ENCODE assay signal across 8 cellular contexts in the genomic region with DNA sequence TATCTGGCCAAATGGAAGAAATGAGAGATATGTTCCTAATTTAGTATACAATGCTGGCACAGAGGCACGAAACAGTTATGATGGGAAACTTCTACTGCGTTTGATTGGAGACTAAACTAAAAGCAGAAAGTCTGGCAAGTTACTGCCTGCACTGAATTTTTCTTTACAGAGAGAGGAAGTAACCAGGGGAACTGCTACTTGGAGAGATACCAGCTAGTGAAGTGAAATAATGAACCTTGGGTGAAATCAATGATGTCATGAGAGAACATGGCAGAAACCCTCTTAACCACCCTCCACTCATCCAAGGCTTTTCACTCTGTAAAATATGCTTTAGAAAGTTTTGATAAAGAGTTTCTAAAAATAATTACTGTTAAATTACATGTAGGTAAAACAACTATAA. TPM values are rescaled to one million over a fixed set of nuclear protein-coding genes. Genes with fewer than 3 reads are reported as not detected.
DNase-seq lines count a peak whose midpoint lies in the region; ATAC-seq and TF ChIP-seq lines count a peak whose summit lies in the region.

No MANE protein-coding gene starts in this region.

- no peaks in the 10 kb centered on the region for H3K36me3 Mint-ChIP-seq in activated B cell treated with CpG ODN at 0.5 μM for 24 hours (ENCODE audit: low read depth)
- no peaks in the 10 kb centered on the region for H3K36me3 Mint-ChIP-seq in type B pancreatic cell
- H3K36me3 Mint-ChIP-seq in endodermal cell (ENCODE audit: low read depth), result no peaks in the 10 kb centered on the region

- H3K9ac ChIP-seq in endodermal cell (ENCODE audit: extremely low read depth, low read length, poor library complexity, severe bottlenecking), result no peak overlapping the region

- intact Hi-C loops in activated B cell treated with CpG ODN at 0.5 μM for 24 hours (cut with micrococcal nuclease) (loop anchor here (1.0 to 2.0 kb wide), 2 partner anchors 26 to 28 kb away; no protein-coding TSS in a partner anchor), sciatic nerve (cut with DNase I) (no loop called here), ovary (cut with DNase I) (no loop called here)

- H3K4me3 Mint-ChIP-seq in activated B cell treated with CpG ODN at 0.5 μM for 24 hours (no peak overlapping the region), type B pancreatic cell (no peak overlapping the region), endodermal cell (no peak overlapping the region)

- POLR2A ChIA-PET in activated B cell treated with CpG ODN at 0.5 μM for 24 hours (lab: Charles Lee), result no interaction called here

- no peak overlapping the region for H3K4me3 ChIP-seq in ovary
- H3K4me3 ChIP-seq in endodermal cell (ENCODE audit: low read length), result no peak overlapping the region

- H3K4me1 Mint-ChIP-seq in activated B cell treated with CpG ODN at 0.5 μM for 24 hours (peaks cover 50% of the 10 kb centered on the region), type B pancreatic cell (ENCODE audit: unreplicated experiment) (no peaks in the 10 kb centered on the region), endodermal cell (peaks cover 2% of the 10 kb centered on the region)

- TF ChIP-seq EP300 in ovary (IDR thresholded peaks at IDR 0.05), result no peak

- WGBS in ovary, 3 donors, result 62 to 71% (median 68%) methylated on average over 2 of the region's 2 CpGs
- 94 to 96% methylated on average over 2 of the region's 2 CpGs for WGBS in endodermal cell (ENCODE audit: insufficient coverage in 1 of 2, insufficient read length in 1 of 2), 2 experiments

- H3K27ac Mint-ChIP-seq in activated B cell treated with CpG ODN at 0.5 μM for 24 hours (no peak overlapping the region), type B pancreatic cell (no peak overlapping the region), endodermal cell (no peak overlapping the region)

- no peak for TF ChIP-seq CTCF in activated B cell treated with CpG ODN at 0.5 μM for 24 hours (IDR thresholded peaks at IDR 0.05)
- TF ChIP-seq CTCF in type B pancreatic cell (conservative IDR thresholded peaks at IDR 0.05), result no peak
- no peak for TF ChIP-seq CTCF in ovary (IDR thresholded peaks at IDR 0.05)
- no peak for TF ChIP-seq CTCF in endodermal cell (conservative IDR thresholded peaks at IDR 0.05)

- H3K27me3 Mint-ChIP-seq in activated B cell treated with CpG ODN at 0.5 μM for 24 hours (no peaks in the 10 kb centered on the region), type B pancreatic cell (no peaks in the 10 kb centered on the region), endodermal cell (ENCODE audit: insufficient read depth) (no peaks in the 10 kb centered on the region)

- ATAC-seq in GM19035 (IDR thresholded peaks at IDR 0.05; ENCODE audit: unreplicated experiment), result peak; percentile 53
- ATAC-seq in HG03066 (IDR thresholded peaks at IDR 0.05; ENCODE audit: low read depth, unreplicated experiment), result peak; percentile 63
- ATAC-seq in activated B cell treated with CpG ODN at 0.5 μM for 24 hours (ENCODE audit: low read depth), result peak; percentile 62
- peak; percentile 67 for ATAC-seq in sciatic nerve

- no peak for TF ChIP-seq POLR2A in ovary (IDR thresholded peaks at IDR 0.05)

- no peaks in the 10 kb centered on the region for H3K9me3 Mint-ChIP-seq in activated B cell treated with CpG ODN at 0.5 μM for 24 hours
- H3K9me3 Mint-ChIP-seq in type B pancreatic cell, result no peaks in the 10 kb centered on the region
- no peaks in the 10 kb centered on the region for H3K9me3 Mint-ChIP-seq in endodermal cell

- H3K4me1 ChIP-seq in ovary (ENCODE audit: insufficient read depth) (no peaks in the 10 kb centered on the region), endodermal cell (ENCODE audit: control insufficient read depth, insufficient read depth, low read length) (peaks cover 1% of the 10 kb centered on the region)

- H3K9me3 ChIP-seq in ovary (no peaks in the 10 kb centered on the region), endodermal cell (ENCODE audit: control insufficient read depth, low read length) (no peaks in the 10 kb centered on the region)

- H3K27ac ChIP-seq in ovary (no peak overlapping the region), endodermal cell (ENCODE audit: low read depth, low read length) (no peak overlapping the region)

- DNase-seq in activated B cell treated with CpG ODN at 0.5 μM for 24 hours (no peak), sciatic nerve (ENCODE audit: low spot score) (no peak), NCI-H1417 (lab: John Stamatoyannopoulos, UW) (no peak), type B pancreatic cell (ENCODE audit: extremely low spot score, unreplicated experiment) (no peak), ovary (no peak), endodermal cell (no peak)

- H3K27me3 ChIP-seq in ovary (no peaks in the 10 kb centered on the region), endodermal cell (ENCODE audit: control insufficient read depth, insufficient read depth, low read length, poor library complexity, severe bottlenecking) (no peaks in the 10 kb centered on the region)

- H3K36me3 ChIP-seq in ovary (no peaks in the 10 kb centered on the region), endodermal cell (ENCODE audit: control insufficient read depth, insufficient read depth, low read length) (no peaks in the 10 kb centered on the region)

- CTCF ChIA-PET in activated B cell treated with CpG ODN at 0.5 μM for 24 hours (lab: Charles Lee), result no interaction called here

RNA-seq across cellular contexts. Expression of a gene that starts 29.3 kb away (rescaled TPM):
- total RNA-seq in activated B cell treated with CpG ODN at 0.5 μM for 24 hours (23.0 and 25.4 TPM in 2 replicates), sciatic nerve (42.4 TPM), type B pancreatic cell (ENCODE audit: low replicate concordance) (3.1 and 3.5 TPM in 2 replicates), ovary (10 to 100 TPM in 2 of 7 donors, 1 to 10 TPM in 5; 1.7 to 17.5 (median 7.5) TPM), endodermal cell (1 to 10 TPM; 4.8 to 5.1 TPM)
- 10 to 100 TPM in 1 of 2 donors, 1 to 10 TPM in 1; 4.8 to 51.9 TPM for polyA plus RNA-seq in ovary
- polyA plus RNA-seq in endodermal cell (2013, experiment 1 of 2), result 1.4 TPM
- polyA plus RNA-seq in endodermal cell (2013, experiment 2 of 2), result 1.2 TPM
